Comparison of ENCODE assay signal across 1 cellular context in the genomic region with DNA sequence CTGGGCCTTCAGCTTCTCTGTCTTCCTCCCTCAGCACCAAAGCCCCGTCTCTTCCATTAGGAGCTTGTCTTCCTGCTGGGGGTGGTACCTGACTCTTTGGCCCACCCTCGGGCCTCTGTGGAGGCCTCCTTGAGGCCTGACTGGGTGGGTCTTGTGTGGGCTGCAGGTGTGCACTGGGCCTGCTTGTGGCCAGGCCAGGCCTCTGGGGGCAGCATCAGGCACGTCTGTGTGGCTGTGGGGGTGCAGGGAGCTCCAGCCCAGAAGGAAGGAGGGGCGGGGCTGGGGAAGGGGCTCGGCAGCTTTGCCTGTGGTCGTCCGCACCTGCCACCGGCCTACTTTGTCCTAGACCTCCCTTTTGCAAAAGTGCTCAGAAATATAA.
TF ChIP-seq lines count a peak whose summit lies in the region.

No MANE protein-coding gene starts in this region.

TF ChIP-seq in SK-N-SH treated with all-trans-retinoic acid at 6 μM for 48 hours, 23 proteins besides CTCF, POLR2A, EP300 and RAD21 (continued from another document):
- TF ChIP-seq, protein P1, sequence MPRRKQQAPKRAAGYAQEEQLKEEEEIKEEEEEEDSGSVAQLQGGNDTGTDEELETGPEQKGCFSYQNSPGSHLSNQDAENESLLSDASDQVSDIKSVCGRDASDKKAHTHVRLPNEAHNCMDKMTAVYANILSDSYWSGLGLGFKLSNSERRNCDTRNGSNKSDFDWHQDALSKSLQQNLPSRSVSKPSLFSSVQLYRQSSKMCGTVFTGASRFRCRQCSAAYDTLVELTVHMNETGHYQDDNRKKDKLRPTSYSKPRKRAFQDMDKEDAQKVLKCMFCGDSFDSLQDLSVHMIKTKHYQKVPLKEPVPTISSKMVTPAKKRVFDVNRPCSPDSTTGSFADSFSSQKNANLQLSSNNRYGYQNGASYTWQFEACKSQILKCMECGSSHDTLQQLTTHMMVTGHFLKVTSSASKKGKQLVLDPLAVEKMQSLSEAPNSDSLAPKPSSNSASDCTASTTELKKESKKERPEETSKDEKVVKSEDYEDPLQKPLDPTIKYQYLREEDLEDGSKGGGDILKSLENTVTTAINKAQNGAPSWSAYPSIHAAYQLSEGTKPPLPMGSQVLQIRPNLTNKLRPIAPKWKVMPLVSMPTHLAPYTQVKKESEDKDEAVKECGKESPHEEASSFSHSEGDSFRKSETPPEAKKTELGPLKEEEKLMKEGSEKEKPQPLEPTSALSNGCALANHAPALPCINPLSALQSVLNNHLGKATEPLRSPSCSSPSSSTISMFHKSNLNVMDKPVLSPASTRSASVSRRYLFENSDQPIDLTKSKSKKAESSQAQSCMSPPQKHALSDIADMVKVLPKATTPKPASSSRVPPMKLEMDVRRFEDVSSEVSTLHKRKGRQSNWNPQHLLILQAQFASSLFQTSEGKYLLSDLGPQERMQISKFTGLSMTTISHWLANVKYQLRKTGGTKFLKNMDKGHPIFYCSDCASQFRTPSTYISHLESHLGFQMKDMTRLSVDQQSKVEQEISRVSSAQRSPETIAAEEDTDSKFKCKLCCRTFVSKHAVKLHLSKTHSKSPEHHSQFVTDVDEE (CRISPR knock-in tag; IDR thresholded peaks at IDR 0.05) = no peak
